In the genomic region with DNA sequence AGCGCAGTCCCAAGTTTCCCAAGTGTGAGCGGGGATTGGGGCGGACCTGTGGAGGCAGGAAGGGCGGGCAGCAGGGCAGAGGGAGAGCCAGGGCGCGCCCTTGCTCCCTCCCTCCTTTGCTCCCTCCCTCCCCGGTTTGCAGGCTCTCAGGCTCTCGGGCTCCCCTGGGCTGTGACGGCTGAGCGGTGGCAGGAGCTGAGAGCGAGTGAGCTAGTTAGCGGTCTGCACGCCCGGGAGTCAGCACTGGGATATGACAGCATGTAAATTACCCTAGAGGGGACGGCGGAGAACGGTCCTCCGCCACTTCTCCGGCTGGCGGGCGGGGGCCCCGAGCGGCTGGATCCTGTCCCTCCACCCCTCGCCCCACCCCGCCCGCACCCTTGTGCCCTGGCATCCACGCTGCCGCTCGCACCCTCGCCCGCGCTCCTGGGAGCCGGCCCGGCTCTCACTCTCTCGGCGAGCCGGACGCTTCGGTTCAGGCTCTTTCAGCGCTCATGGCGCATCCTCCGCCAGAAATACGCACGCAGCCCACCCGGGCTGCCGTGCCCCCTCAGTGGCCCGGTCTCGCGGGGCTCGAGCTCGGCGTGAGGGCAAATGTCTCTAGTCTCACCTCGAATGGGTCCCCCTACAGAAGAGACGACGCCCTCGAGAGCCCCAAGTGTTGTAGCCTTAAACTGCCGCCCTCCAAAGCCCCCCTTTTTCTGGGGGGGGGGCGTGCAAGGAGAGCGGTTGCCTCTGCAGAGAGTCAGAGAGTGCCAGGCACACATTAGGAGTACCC, we compare ENCODE assay signal across 8 cellular contexts. TPM values are rescaled to one million over a fixed set of nuclear protein-coding genes. Genes with fewer than 3 reads are reported as not detected.
DNase-seq lines count a peak whose midpoint lies in the region; ATAC-seq and TF ChIP-seq lines count a peak whose summit lies in the region.

A gene (minus strand): TSS at position 54 of the 778 bp plus-strand sequence. CDS start 368 bp downstream, outside the sequence.

- POLR2A ChIA-PET in RWPE1 (lab: Yijun Ruan, JAX; ENCODE audit: low non-redundant PET): interaction anchor here (0.6 to 0.9 kb wide), 3 partner anchors 57 to 100 kb away, joined by 3 to 4 read pairs (median 3); no protein-coding TSS in a partner anchor

- H3K27ac ChIP-seq in RWPE1: peak within 1 kb of the TSS; percentile 95
- peak within 1 kb of the TSS; percentile 82 for H3K27ac ChIP-seq in suprapubic skin

- no peaks in the 10 kb centered on the region for H3K9me3 Mint-ChIP-seq in natural killer cell treated with Interleukin-12 subunit alpha and Interleukin-12 subunit beta and Interleukin-15 and Interleukin-18, amount 100 ng/mL, for 72 hours

- CTCF ChIA-PET in RWPE1 (lab: Yijun Ruan, JAX): interaction anchor here (0.7 to 1.4 kb wide), 5 partner anchors 10 to 239 kb away, joined by 3 to 9 read pairs (median 3); no protein-coding TSS in a partner anchor

- peak within 1 kb of the TSS; percentile 84 for H3K4me3 Mint-ChIP-seq in natural killer cell treated with Interleukin-12 subunit alpha and Interleukin-12 subunit beta and Interleukin-15 and Interleukin-18, amount 100 ng/mL, for 72 hours

- peaks cover 10 to 13% of the 10 kb centered on the region in 2 donors for H3K4me1 Mint-ChIP-seq in natural killer cell treated with Interleukin-12 subunit alpha and Interleukin-12 subunit beta and Interleukin-15 and Interleukin-18, amount 100 ng/mL, for 72 hours (ENCODE audit: low read depth in 2 of 2)

- H3K27me3 ChIP-seq in suprapubic skin: no peaks in the 10 kb centered on the region

- no peak for TF ChIP-seq CTCF in RWPE1 (conservative IDR thresholded peaks at IDR 0.05; ENCODE audit: low read depth)
- TF ChIP-seq CTCF in fibroblast of the aortic adventitia (IDR thresholded peaks at IDR 0.05; ENCODE audit: insufficient read depth, low read length): no peak
- TF ChIP-seq CTCF in suprapubic skin (IDR thresholded peaks at IDR 0.05): peak in 1 of 2 donors; percentile 31

- peak; percentile 90 for DNase-seq in DMS53 (lab: John Stamatoyannopoulos, UW)
- peak; percentile 70 for DNase-seq in RWPE1 (ENCODE audit: low spot score)
- DNase-seq in activated gamma-delta T cell (lab: John Stamatoyannopoulos, UW): peak; percentile 20
- peak; percentile 48 for DNase-seq in fibroblast of the aortic adventitia (ENCODE audit: low read depth)
- DNase-seq in natural killer cell treated with Interleukin-12 subunit alpha and Interleukin-12 subunit beta and Interleukin-15 and Interleukin-18, amount 100 ng/mL, for 72 hours (ENCODE audit: low spot score): peak; percentile 62
- DNase-seq in suprapubic skin (ENCODE audit: low spot score in 2 of 2): peak; percentile 86 to 87

- peak in 1 of 2 donors; percentile 38 for TF ChIP-seq POLR2A in suprapubic skin (IDR thresholded peaks at IDR 0.05)

- WGBS in suprapubic skin: 30% methylated on average over 19 of the region's 59 CpGs

- no peaks in the 10 kb centered on the region for H3K9me3 ChIP-seq in suprapubic skin

- peak within 1 kb of the TSS in 1 of 2 donors; percentile 40 for H3K27ac Mint-ChIP-seq in natural killer cell treated with Interleukin-12 subunit alpha and Interleukin-12 subunit beta and Interleukin-15 and Interleukin-18, amount 100 ng/mL, for 72 hours

- peak; percentile 23; the same call in 1 of the 2 replicates for TF ChIP-seq RAD21 in Ishikawa (IDR thresholded peaks at IDR 0.05; ENCODE audit: low read depth)

- peak; percentile 78 for ATAC-seq in GM21723 (IDR thresholded peaks at IDR 0.05; ENCODE audit: unreplicated experiment)
- ATAC-seq in natural killer cell treated with Interleukin-12 subunit alpha and Interleukin-12 subunit beta and Interleukin-15 and Interleukin-18, amount 100 ng/mL, for 72 hours: peak; percentile 75 to 83

- no peaks in the 10 kb centered on the region for H3K36me3 ChIP-seq in suprapubic skin

- H3K27me3 Mint-ChIP-seq in natural killer cell treated with Interleukin-12 subunit alpha and Interleukin-12 subunit beta and Interleukin-15 and Interleukin-18, amount 100 ng/mL, for 72 hours: peaks cover 0 to 17% of the 10 kb centered on the region in 2 donors

- H3K4me1 ChIP-seq in suprapubic skin: peaks cover 12% of the 10 kb centered on the region

- H3K4me3 ChIP-seq in fibroblast of the aortic adventitia (ENCODE audit: low read depth, low read length) (peak within 1 kb of the TSS; percentile 56), suprapubic skin (peak within 1 kb of the TSS; percentile 57)

- no peaks in the 10 kb centered on the region for H3K36me3 Mint-ChIP-seq in natural killer cell treated with Interleukin-12 subunit alpha and Interleukin-12 subunit beta and Interleukin-15 and Interleukin-18, amount 100 ng/mL, for 72 hours

- TF ChIP-seq EP300 in Ishikawa (IDR thresholded peaks at IDR 0.05; ENCODE audit: borderline replicate concordance): no peak
- no peak for TF ChIP-seq EP300 in suprapubic skin (IDR thresholded peaks at IDR 0.05)

TF ChIP-seq in Ishikawa, 13 proteins besides CTCF, POLR2A, EP300 and RAD21:
- no peak for TF ChIP-seq FOXM1 (IDR thresholded peaks at IDR 0.05; ENCODE audit: borderline replicate concordance, low read depth)
- no peak for TF ChIP-seq ZBTB7A (IDR thresholded peaks at IDR 0.05; ENCODE audit: low read depth)
- no peak for TF ChIP-seq TEAD4 (IDR thresholded peaks at IDR 0.05)
- no peak for TF ChIP-seq TCF12 (IDR thresholded peaks at IDR 0.05; ENCODE audit: low read depth)
- TF ChIP-seq, protein P1, sequence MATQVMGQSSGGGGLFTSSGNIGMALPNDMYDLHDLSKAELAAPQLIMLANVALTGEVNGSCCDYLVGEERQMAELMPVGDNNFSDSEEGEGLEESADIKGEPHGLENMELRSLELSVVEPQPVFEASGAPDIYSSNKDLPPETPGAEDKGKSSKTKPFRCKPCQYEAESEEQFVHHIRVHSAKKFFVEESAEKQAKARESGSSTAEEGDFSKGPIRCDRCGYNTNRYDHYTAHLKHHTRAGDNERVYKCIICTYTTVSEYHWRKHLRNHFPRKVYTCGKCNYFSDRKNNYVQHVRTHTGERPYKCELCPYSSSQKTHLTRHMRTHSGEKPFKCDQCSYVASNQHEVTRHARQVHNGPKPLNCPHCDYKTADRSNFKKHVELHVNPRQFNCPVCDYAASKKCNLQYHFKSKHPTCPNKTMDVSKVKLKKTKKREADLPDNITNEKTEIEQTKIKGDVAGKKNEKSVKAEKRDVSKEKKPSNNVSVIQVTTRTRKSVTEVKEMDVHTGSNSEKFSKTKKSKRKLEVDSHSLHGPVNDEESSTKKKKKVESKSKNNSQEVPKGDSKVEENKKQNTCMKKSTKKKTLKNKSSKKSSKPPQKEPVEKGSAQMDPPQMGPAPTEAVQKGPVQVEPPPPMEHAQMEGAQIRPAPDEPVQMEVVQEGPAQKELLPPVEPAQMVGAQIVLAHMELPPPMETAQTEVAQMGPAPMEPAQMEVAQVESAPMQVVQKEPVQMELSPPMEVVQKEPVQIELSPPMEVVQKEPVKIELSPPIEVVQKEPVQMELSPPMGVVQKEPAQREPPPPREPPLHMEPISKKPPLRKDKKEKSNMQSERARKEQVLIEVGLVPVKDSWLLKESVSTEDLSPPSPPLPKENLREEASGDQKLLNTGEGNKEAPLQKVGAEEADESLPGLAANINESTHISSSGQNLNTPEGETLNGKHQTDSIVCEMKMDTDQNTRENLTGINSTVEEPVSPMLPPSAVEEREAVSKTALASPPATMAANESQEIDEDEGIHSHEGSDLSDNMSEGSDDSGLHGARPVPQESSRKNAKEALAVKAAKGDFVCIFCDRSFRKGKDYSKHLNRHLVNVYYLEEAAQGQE (IDR thresholded peaks at IDR 0.05; ENCODE audit: low read depth): no peak
- TF ChIP-seq NFIC (IDR thresholded peaks at IDR 0.05): no peak
- no peak for TF ChIP-seq TAF1 (IDR thresholded peaks at IDR 0.05; ENCODE audit: low read depth)
- no peak for TF ChIP-seq YY1 (IDR thresholded peaks at IDR 0.05; ENCODE audit: low read depth)
- TF ChIP-seq EGR1 (IDR thresholded peaks at IDR 0.05): no peak
- TF ChIP-seq CEBPB (IDR thresholded peaks at IDR 0.05): no peak
- no peak for TF ChIP-seq CREB1 (IDR thresholded peaks at IDR 0.05; ENCODE audit: low read depth)
- TF ChIP-seq, protein P2, sequence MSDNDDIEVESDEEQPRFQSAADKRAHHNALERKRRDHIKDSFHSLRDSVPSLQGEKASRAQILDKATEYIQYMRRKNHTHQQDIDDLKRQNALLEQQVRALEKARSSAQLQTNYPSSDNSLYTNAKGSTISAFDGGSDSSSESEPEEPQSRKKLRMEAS (IDR thresholded peaks at IDR 0.05): no peak
- TF ChIP-seq, protein P3, sequence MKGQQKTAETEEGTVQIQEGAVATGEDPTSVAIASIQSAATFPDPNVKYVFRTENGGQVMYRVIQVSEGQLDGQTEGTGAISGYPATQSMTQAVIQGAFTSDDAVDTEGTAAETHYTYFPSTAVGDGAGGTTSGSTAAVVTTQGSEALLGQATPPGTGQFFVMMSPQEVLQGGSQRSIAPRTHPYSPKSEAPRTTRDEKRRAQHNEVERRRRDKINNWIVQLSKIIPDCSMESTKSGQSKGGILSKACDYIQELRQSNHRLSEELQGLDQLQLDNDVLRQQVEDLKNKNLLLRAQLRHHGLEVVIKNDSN (IDR thresholded peaks at IDR 0.05): no peak

RNA-seq across cellular contexts. Expression of the gene that starts here (rescaled TPM):
- total RNA-seq in fibroblast of the aortic adventitia (ENCODE audit: low replicate concordance) (13.3 and 45.9 TPM in 2 replicates), suprapubic skin (1,000 to 10,000 TPM in 1 of 4 donors, 100 to 1,000 TPM in 3; 487 to 1,035 (median 681) TPM)
- total RNA-seq in natural killer cell treated with Interleukin-12 subunit alpha and Interleukin-12 subunit beta and Interleukin-15 and Interleukin-18, amount 100 ng/mL, for 72 hours: 10 to 100 TPM in 1 of 2 donors, 1 to 10 TPM in 1; 8.6 to 20.3 TPM

Comparison
In these comparisons a context has a peak if more than half of its experiments do, and no peak if none do; other contexts are left out.
1. Peak in every context shown above with its lines: DNase-seq, ATAC-seq, H3K4me3 ChIP-seq and H3K27ac ChIP-seq.
2. RNA of the gene that starts here (total RNA-seq): 487 to 1,035 TPM in suprapubic skin; 8.6 to 20.3 TPM in natural killer cell treated with Interleukin-12 subunit alpha and Interleukin-12 subunit beta and Interleukin-15 and Interleukin-18, amount 100 ng/mL, for 72 hours and 13.3 to 45.9 TPM in fibroblast of the aortic adventitia; every median in the first group is over 10 times any median in the second.
3. DNase-seq: peak in every context shown above with its lines; median percentile 90 in DMS53; 86 in suprapubic skin; 70 in RWPE1; 62 in natural killer cell treated with Interleukin-12 subunit alpha and Interleukin-12 subunit beta and Interleukin-15 and Interleukin-18, amount 100 ng/mL, for 72 hours; 48 in fibroblast of the aortic adventitia; 20 in activated gamma-delta T cell.